19 cellular contexts compared by ENCODE assay signal in the genomic region with DNA sequence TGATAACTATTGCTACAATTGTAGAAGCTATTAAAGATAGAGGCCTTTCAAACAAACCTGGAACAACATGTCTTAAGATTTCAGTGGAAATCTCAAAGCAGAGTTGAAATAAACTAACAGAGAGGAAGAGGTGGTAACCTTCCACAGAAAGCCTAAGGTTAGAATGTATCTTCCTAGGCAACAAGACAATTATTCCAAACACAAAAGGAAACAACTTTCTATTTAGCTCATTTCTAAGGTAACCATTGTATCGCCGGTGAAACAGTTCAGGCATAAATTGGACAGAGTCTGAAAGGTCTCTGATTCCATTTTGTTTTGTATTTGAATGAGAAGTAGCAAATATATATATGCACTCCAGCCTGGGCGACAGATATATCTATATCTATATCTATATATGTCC. TPM values are rescaled to one million over a fixed set of nuclear protein-coding genes. Genes with fewer than 3 reads are reported as not detected.
DNase-seq lines count a peak whose midpoint lies in the region; TF ChIP-seq lines count a peak whose summit lies in the region.
"Had no signal": no experiment of that assay in that cellular context is flagged by ENCODE, and none has a peak within 500 bp of the region (broad histone marks: within the 10 kb centered on the region; RNA-seq: fewer than 3 reads in every experiment).

No MANE protein-coding gene starts in this region.

- peak overlapping the region; percentile 22 for H2AFZ ChIP-seq in osteoblast (ENCODE audit: low read length)

- no peaks in the 10 kb centered on the region for H3K36me3 ChIP-seq in osteoblast (ENCODE audit: insufficient read depth, low read length)
- H3K36me3 ChIP-seq: BLaER1 treated with 17β-estradiol and CSF1 and Interleukin-3, amounts not matched to agents 10 nM and 100 nM had no signal

- no peak overlapping the region for H3K4me2 ChIP-seq in osteoblast (ENCODE audit: insufficient read depth, low read length)
- H3K4me2 ChIP-seq: BLaER1 treated with 17β-estradiol and CSF1 and Interleukin-3, amounts not matched to agents 10 nM and 100 nM had no signal

- no peaks in the 10 kb centered on the region for H3K79me2 ChIP-seq in osteoblast (ENCODE audit: insufficient read depth, low read length)

- TF ChIP-seq CTCF in osteoblast (IDR thresholded peaks at IDR 0.05; ENCODE audit: extremely low read depth, low read depth, low read length), result no peak

- no peaks in the 10 kb centered on the region for H3K4me1 ChIP-seq in osteoblast (ENCODE audit: insufficient read depth, low read length)

- H3K9me3 ChIP-seq in osteoblast (ENCODE audit: low read depth, low read length), result no peaks in the 10 kb centered on the region

- H3K27ac ChIP-seq in osteoblast (ENCODE audit: low read depth, low read length), result no peak overlapping the region
- H3K27ac ChIP-seq: BLaER1 treated with 17β-estradiol and CSF1 and Interleukin-3, amounts not matched to agents 10 nM and 100 nM; RWPE1 had no signal

- intact Hi-C loops in posterior vena cava (cut with DNase I), result no loop called here

- H3K27me3 ChIP-seq in osteoblast (ENCODE audit: insufficient read depth, low read length), result no peaks in the 10 kb centered on the region
- H3K27me3 ChIP-seq: BLaER1 treated with 17β-estradiol and CSF1 and Interleukin-3, amounts not matched to agents 10 nM and 100 nM had no signal

- H4K20me1 ChIP-seq in osteoblast (ENCODE audit: insufficient read depth, low read length), result no peaks in the 10 kb centered on the region
- H4K20me1 ChIP-seq: BLaER1 treated with 17β-estradiol and CSF1 and Interleukin-3, amounts not matched to agents 10 nM and 100 nM had no signal

- peak; percentile 13 for DNase-seq in NCI-H1436 (lab: John Stamatoyannopoulos, UW)
- no peak for DNase-seq in NCI-H1436 treated with DMSO at 0.1 percent for 48 hours (lab: John Stamatoyannopoulos, UW)
- DNase-seq in NCI-H146 (lab: John Stamatoyannopoulos, UW), result peak; percentile 11
- peak; percentile 79 for DNase-seq in NCI-H748 treated with DMSO at 0.1 percent for 48 hours (lab: John Stamatoyannopoulos, UW)
- no peak for DNase-seq in osteoblast (ENCODE audit: insufficient read length, low spot score, missing footprints)
- DNase-seq in NCI-H226, result no peak
- no peak for DNase-seq in COLO668 (lab: John Stamatoyannopoulos, UW; ENCODE audit: unreplicated experiment)
- DNase-seq in posterior vena cava (ENCODE audit: low spot score), result no peak
- DNase-seq: CD8-positive, alpha-beta memory T cell; EL; H9; KBM-7; NCI-H1694; NCI-H2171; NCI-H510A treated with DMSO at 0.1 percent for 48 hours; NK-92 treated with Interleukin-12 subunit alpha and Interleukin-12 subunit beta, amount 100 ng/mL, for 24 hours; OCI-M1 had no signal

- H3K4me3 ChIP-seq in osteoblast (ENCODE audit: insufficient read depth, low read length), result no peak overlapping the region
- H3K4me3 ChIP-seq: BLaER1 treated with 17β-estradiol and CSF1 and Interleukin-3, amounts not matched to agents 10 nM and 100 nM had no signal

RNA-seq across cellular contexts. Expression of gene HYCC1, which starts 30.7 kb away (rescaled TPM):
- 103 and 121 TPM in 2 replicates for total RNA-seq in osteoblast
- 100 to 1,000 TPM in 1 of 2 donors, 10 to 100 TPM in 1; 76.4 to 112 TPM for total RNA-seq in posterior vena cava

Comparison
In these comparisons a context has a peak if more than half of its experiments do, and no peak if none do; other contexts are left out.
1. DNase-seq: peak in NCI-H1436 (single experiment), NCI-H146 (single experiment) and NCI-H748 treated with DMSO at 0.1 percent for 48 hours (single experiment); none in NCI-H1436 treated with DMSO at 0.1 percent for 48 hours (single experiment), osteoblast (single experiment), NCI-H226 (single experiment), COLO668 (single experiment) and posterior vena cava (single experiment).